ENCODE assay signal across 15 cellular contexts in genomic region chr7:79268730-79269129, GRCh38.
DNase-seq lines count a peak whose midpoint lies in the region; ATAC-seq and TF ChIP-seq lines count a peak whose summit lies in the region.
"Had no signal": no experiment of that assay in that cellular context is flagged by ENCODE, and none has a peak within 500 bp of the region (broad histone marks: within the 10 kb centered on the region; RNA-seq: fewer than 3 reads in every experiment).

No MANE protein-coding gene starts in this region.

- H3K9me3 Mint-ChIP-seq in neural crest cell, result no peaks in the 10 kb centered on the region
- H3K9me3 Mint-ChIP-seq: CD14-positive monocyte had no signal

- no peak for ATAC-seq in Panc1
- no peak for ATAC-seq in GM21447 (IDR thresholded peaks at IDR 0.05; ENCODE audit: unreplicated experiment)
- ATAC-seq: A549, HCT116 had no signal

- H3K27me3 Mint-ChIP-seq in neural crest cell (ENCODE audit: low read depth), result no peaks in the 10 kb centered on the region

- peak; percentile 35 to 81 for DNase-seq in NCI-H2081 (lab: John Stamatoyannopoulos, UW)
- DNase-seq in NCI-H2081 treated with DMSO at 0.1 percent for 48 hours (lab: John Stamatoyannopoulos, UW), result no peak
- DNase-seq in NCI-H1930 (lab: John Stamatoyannopoulos, UW), result peak; percentile 45 to 76
- no peak for DNase-seq in Panc1 (ENCODE audit: low read depth, low spot score)
- no peak for DNase-seq in neural crest cell (ENCODE audit: low read depth, low spot score)
- DNase-seq in COLO829 (ENCODE audit: low spot score), result no peak
- no peak for DNase-seq in colonic mucosa
- DNase-seq: EL, NCI-H226, NCI-H526 treated with DMSO at 0.1 percent for 48 hours, SIG-M5 had no signal

- H3K4me3 Mint-ChIP-seq in neural crest cell, result no peak overlapping the region
- H3K4me3 Mint-ChIP-seq: CD14-positive monocyte had no signal

- no TSS peak for BruUV-seq in Panc1 (replicated peaks; lab: Mats Ljungman, UMichigan)

- intact Hi-C loops in Panc1 (cut with micrococcal nuclease; ENCODE audit: unreplicated experiment) (no loop called here), colonic mucosa (cut with DNase I) (no loop called here)

- H3K27ac Mint-ChIP-seq in neural crest cell (ENCODE audit: unreplicated experiment), result peak overlapping the region; percentile 87
- H3K27ac Mint-ChIP-seq: CD14-positive monocyte had no signal

- H3K9me3 ChIP-seq in Panc1 (ENCODE audit: control insufficient read depth, insufficient read depth, low read depth, low read length) (no peaks in the 10 kb centered on the region; the same call in 1 of the 2 replicates), colonic mucosa (no peaks in the 10 kb centered on the region)
- H3K9me3 ChIP-seq: A549 had no signal

- H3K36me3 Mint-ChIP-seq in neural crest cell (ENCODE audit: low read depth), result no peaks in the 10 kb centered on the region
- H3K36me3 Mint-ChIP-seq: CD14-positive monocyte had no signal

- in situ Hi-C loops in Panc1 (cut with HindIII; ENCODE audit: low pct_unique_long_range_greater_than_20kb, low sequenced_read_pairs), result no loop called here

- H3K27ac ChIP-seq in Panc1 (ENCODE audit: low read length), result peak overlapping the region; percentile 71; the same call in 1 of the 2 replicates
- no peak overlapping the region for H3K27ac ChIP-seq in colonic mucosa
- H3K27ac ChIP-seq: A549 had no signal

- H3K4me1 ChIP-seq in Panc1 (ENCODE audit: control insufficient read depth, insufficient read depth, low read length) (no peaks in the 10 kb centered on the region; the same call in none of the 2 replicates), colonic mucosa (no peaks in the 10 kb centered on the region)
- H3K4me1 ChIP-seq: A549 had no signal

- no peaks in the 10 kb centered on the region for H3K36me3 ChIP-seq in Panc1 (ENCODE audit: control insufficient read depth, insufficient read depth, low read length)
- no peaks in the 10 kb centered on the region for H3K36me3 ChIP-seq in colonic mucosa

- TF ChIP-seq CTCF in Panc1 (IDR thresholded peaks at IDR 0.05) (peak; percentile 9; the same call in 1 of the 2 replicates), neural crest cell (conservative IDR thresholded peaks at IDR 0.05) (no peak), colonic mucosa (IDR thresholded peaks at IDR 0.05) (no peak)

- H3K9ac ChIP-seq in colonic mucosa (ENCODE audit: low read depth in 2 of 2, low read length in 2 of 2), result no peak overlapping the region

- POLR2A ChIA-PET in Panc1 (lab: Charles Lee), result no interaction called here

- peaks cover 9% of the 10 kb centered on the region for H3K4me1 Mint-ChIP-seq in neural crest cell
- H3K4me1 Mint-ChIP-seq: CD14-positive monocyte had no signal

- no peak overlapping the region for H3K4me3 ChIP-seq in Panc1 (ENCODE audit: low read depth in 2 of 2, low read length in 2 of 2)
- no peak overlapping the region for H3K4me3 ChIP-seq in colonic mucosa
- H3K4me3 ChIP-seq: A549 had no signal

- CTCF ChIA-PET in Panc1 (lab: Charles Lee), result no interaction called here

- H3K27me3 ChIP-seq in Panc1 (ENCODE audit: control insufficient read depth, insufficient read depth, low read length) (no peaks in the 10 kb centered on the region), colonic mucosa (no peaks in the 10 kb centered on the region)

Comparison
In these comparisons a context has a peak if more than half of its experiments do, and no peak if none do; other contexts are left out.
1. DNase-seq: peak in NCI-H2081 (2 of 2) and NCI-H1930 (2 of 2); none in NCI-H2081 treated with DMSO at 0.1 percent for 48 hours (single experiment), Panc1 (single experiment), neural crest cell (single experiment), COLO829 (single experiment) and colonic mucosa (single experiment).